In genomic region chr15:39094116-39094515, GRCh38 we compare ENCODE assay signal across 21 cellular contexts.
"Had no signal": no experiment of that assay in that cellular context is flagged by ENCODE, and none has a peak within 500 bp of the region (broad histone marks: within the 10 kb centered on the region; RNA-seq: fewer than 3 reads in every experiment).

No MANE protein-coding gene starts in this region.

- H3K27me3 ChIP-seq: heart right ventricle, stomach had no signal

- H3K4me1 Mint-ChIP-seq: memory B cell; naive thymus-derived CD8-positive, alpha-beta T cell had no signal

- H3K27me3 Mint-ChIP-seq: memory B cell had no signal

- H3K4me3 Mint-ChIP-seq: endodermal cell; memory B cell; naive thymus-derived CD8-positive, alpha-beta T cell had no signal

- DNase-seq: cerebellar nuclear complex; dermis blood vessel endothelial cell; endodermal cell; erythroblast; heart right ventricle; hypothalamus; left ventricle myocardium inferior; lower lobe of right lung; midbrain; naive thymus-derived CD8-positive, alpha-beta T cell; psoas muscle; stimulated activated naive CD4-positive, alpha-beta T cell; stomach; substantia nigra; trophoblast cell had no signal

- H3K4me3 ChIP-seq: heart right ventricle, left ventricle myocardium inferior, lower lobe of right lung, psoas muscle, skin epidermis, stomach, thoracic aorta had no signal

- H3K36me3 Mint-ChIP-seq: memory B cell; naive thymus-derived CD8-positive, alpha-beta T cell had no signal

- H3K36me3 ChIP-seq: heart right ventricle, left ventricle myocardium inferior, lower lobe of right lung, neutrophil, stomach, thoracic aorta had no signal

- H3K4me1 ChIP-seq: heart right ventricle, left ventricle myocardium inferior, lower lobe of right lung, psoas muscle had no signal

- H3K9me3 ChIP-seq: left ventricle myocardium inferior, lower lobe of right lung, neutrophil, psoas muscle, stomach, thoracic aorta had no signal

- H3K27ac ChIP-seq: heart right ventricle, left ventricle myocardium inferior, lower lobe of right lung, neutrophil, psoas muscle, skin epidermis, thoracic aorta had no signal

- H3K9me3 Mint-ChIP-seq: endodermal cell; memory B cell; naive thymus-derived CD8-positive, alpha-beta T cell had no signal

- FAIRE-seq: endothelial cell of umbilical vein, islet of Langerhans had no signal

- H3K27ac Mint-ChIP-seq: memory B cell; naive thymus-derived CD8-positive, alpha-beta T cell had no signal
